Comparison of ENCODE assay signal across 8 cellular contexts in genomic region chr14:77580964-77581505, GRCh38. TPM values are rescaled to one million over a fixed set of nuclear protein-coding genes. Genes with fewer than 3 reads are reported as not detected.
DNase-seq lines count a peak whose midpoint lies in the region; ATAC-seq, FAIRE-seq and TF ChIP-seq lines count a peak whose summit lies in the region.

No MANE protein-coding gene starts in this region.

- DNase-seq in activated naive CD4-positive, alpha-beta T cell treated with anti-CD3 and anti-CD28 coated beads for 36 hours = peak; percentile 10
- DNase-seq in activated naive CD4-positive, alpha-beta T cell treated with anti-CD3 and anti-CD28 coated beads, Interleukin-2, amount 50 U/mL, for 16 hours = no peak
- DNase-seq in NCI-H1694 (lab: John Stamatoyannopoulos, UW) (peak; percentile 53), brain microvascular endothelial cell (peak; percentile 35), pancreas (no peak), mesenteric fat pad (ENCODE audit: low spot score) (no peak), Caco-2 (no peak)

- in situ Hi-C loops in brain microvascular endothelial cell (cut with HindIII; ENCODE audit: low pct_ligation_motif_present, low sequenced_read_pairs) = no loop called here

- no peak overlapping the region for H3K4me3 Mint-ChIP-seq in activated naive CD4-positive, alpha-beta T cell treated with anti-CD3 and anti-CD28 coated beads for 36 hours
- no peak overlapping the region for H3K4me3 Mint-ChIP-seq in Caco-2 (ENCODE audit: unreplicated experiment)

- POLR2A ChIA-PET in Caco-2 (lab: Charles Lee) = no interaction called here

- intact Hi-C loops in activated naive CD4-positive, alpha-beta T cell treated with anti-CD3 and anti-CD28 coated beads for 36 hours (cut with micrococcal nuclease) = loop anchor here (5.0 kb wide), 1 partner anchor 36 kb away; the partner anchor contains the start of gene SPTLC2
- intact Hi-C loops in pancreas (cut with DNase I) (no loop called here), Caco-2 (cut with micrococcal nuclease; ENCODE audit: unreplicated experiment) (no loop called here)

- H3K27me3 Mint-ChIP-seq in activated naive CD4-positive, alpha-beta T cell treated with anti-CD3 and anti-CD28 coated beads for 36 hours (ENCODE audit: low read depth) = no peaks in the 10 kb centered on the region
- no peaks in the 10 kb centered on the region for H3K27me3 Mint-ChIP-seq in Caco-2 (ENCODE audit: insufficient read depth, unreplicated experiment)

- FAIRE-seq in pancreas (lab: Jason Lieb, UNC) = no peak

- ATAC-seq in HG02588 (IDR thresholded peaks at IDR 0.05; ENCODE audit: unreplicated experiment) = peak; percentile 92
- peak in 3 of 4 donors; percentile 56 to 61 (median 58) for ATAC-seq in pancreas

- H3K27ac Mint-ChIP-seq in activated naive CD4-positive, alpha-beta T cell treated with anti-CD3 and anti-CD28 coated beads for 36 hours = no peak overlapping the region
- H3K27ac Mint-ChIP-seq in Caco-2 (ENCODE audit: unreplicated experiment) = no peak overlapping the region

- H3K4me1 ChIP-seq in pancreas (peaks cover 0 to 6% (median 0%) of the 10 kb centered on the region in 3 donors), Caco-2 (peaks cover 5% of the 10 kb centered on the region; the same call in 1 of the 2 replicates)

- TF ChIP-seq CTCF in brain microvascular endothelial cell (IDR thresholded peaks at IDR 0.05; ENCODE audit: low read depth, low read length, missing control alignments) (no peak), pancreas (IDR thresholded peaks at IDR 0.05) (no peak), Caco-2 (IDR thresholded peaks at IDR 0.05; ENCODE audit: insufficient read depth in 1 of 2, low read depth in 1 of 2, low read length in 1 of 2, severe bottlenecking in 1 of 2, unreplicated experiment in 1 of 2) (no peak)

- WGBS in pancreas, 2 donors = 49 to 52% methylated on average over 4 of the region's 4 CpGs

- H3K9me3 Mint-ChIP-seq in activated naive CD4-positive, alpha-beta T cell treated with anti-CD3 and anti-CD28 coated beads for 36 hours = no peaks in the 10 kb centered on the region
- no peaks in the 10 kb centered on the region for H3K9me3 Mint-ChIP-seq in Caco-2 (ENCODE audit: unreplicated experiment)

- H3K4me1 Mint-ChIP-seq in activated naive CD4-positive, alpha-beta T cell treated with anti-CD3 and anti-CD28 coated beads for 36 hours (ENCODE audit: low read depth) = peaks cover 22% of the 10 kb centered on the region
- peaks cover 13% of the 10 kb centered on the region for H3K4me1 Mint-ChIP-seq in Caco-2 (ENCODE audit: low read depth, unreplicated experiment)

- H3K36me3 ChIP-seq in brain microvascular endothelial cell (replicated peaks) = peaks cover 3% of the 10 kb centered on the region
- no peaks in the 10 kb centered on the region for H3K36me3 ChIP-seq in pancreas
- no peaks in the 10 kb centered on the region for H3K36me3 ChIP-seq in Caco-2 (ENCODE audit: control insufficient read depth, insufficient read depth, low read length)

- H3K4me3 ChIP-seq in brain microvascular endothelial cell (ENCODE audit: low read depth, low read length) = peak overlapping the region; percentile 30
- no peak overlapping the region for H3K4me3 ChIP-seq in pancreas
- H3K4me3 ChIP-seq in Caco-2 (ENCODE audit: low read depth, low read length) = no peak overlapping the region

- no peaks in the 10 kb centered on the region for H3K36me3 Mint-ChIP-seq in activated naive CD4-positive, alpha-beta T cell treated with anti-CD3 and anti-CD28 coated beads for 36 hours (ENCODE audit: low read depth)
- H3K36me3 Mint-ChIP-seq in Caco-2 (ENCODE audit: insufficient read depth, unreplicated experiment) = peaks cover 5% of the 10 kb centered on the region

- H3K27ac ChIP-seq in brain microvascular endothelial cell (peak overlapping the region; percentile 67), pancreas (no peak overlapping the region)

- CTCF ChIA-PET in activated naive CD4-positive, alpha-beta T cell treated with anti-CD3 and anti-CD28 coated beads for 36 hours (lab: Charles Lee) = no interaction called here
- CTCF ChIA-PET in Caco-2 (lab: Charles Lee) = no interaction called here

- BruUV-seq in Caco-2 (replicated peaks; lab: Mats Ljungman, UMichigan) = no TSS peak

- H3K9me3 ChIP-seq in pancreas (no peaks in the 10 kb centered on the region), Caco-2 (no peaks in the 10 kb centered on the region)

- no peaks in the 10 kb centered on the region for H3K27me3 ChIP-seq in brain microvascular endothelial cell (replicated peaks)
- H3K27me3 ChIP-seq in pancreas = no peaks in the 10 kb centered on the region
- no peaks in the 10 kb centered on the region for H3K27me3 ChIP-seq in Caco-2 (replicated peaks; ENCODE audit: control insufficient read depth, insufficient read depth, low read length)

RNA-seq across cellular contexts. Expression of gene SPTLC2, which starts 35.4 kb away (rescaled TPM):
- total RNA-seq in activated naive CD4-positive, alpha-beta T cell treated with anti-CD3 and anti-CD28 coated beads for 36 hours = 10 to 100 TPM; 16.1 to 18.1 TPM
- total RNA-seq in pancreas (10 to 100 TPM in 3 of 6 donors, 1 to 10 TPM in 3; 8.2 to 19.4 (median 11.1) TPM), mesenteric fat pad (75.2 TPM), Caco-2 (2022) (45.8 and 49.6 TPM in 2 replicates)
- polyA plus RNA-seq in pancreas = 1 to 10 TPM; 3.2 to 3.9 TPM

Comparison
In these comparisons a context has a peak if more than half of its experiments do, and no peak if none do; other contexts are left out.
1. DNase-seq: peak in activated naive CD4-positive, alpha-beta T cell treated with anti-CD3 and anti-CD28 coated beads for 36 hours (single experiment), NCI-H1694 (single experiment) and brain microvascular endothelial cell (single experiment); none in activated naive CD4-positive, alpha-beta T cell treated with anti-CD3 and anti-CD28 coated beads, Interleukin-2, amount 50 U/mL, for 16 hours (single experiment), pancreas (0 of 6), mesenteric fat pad (single experiment) and Caco-2 (0 of 2).